Comparison of ENCODE assay signal across 9 cellular contexts in the genomic region with DNA sequence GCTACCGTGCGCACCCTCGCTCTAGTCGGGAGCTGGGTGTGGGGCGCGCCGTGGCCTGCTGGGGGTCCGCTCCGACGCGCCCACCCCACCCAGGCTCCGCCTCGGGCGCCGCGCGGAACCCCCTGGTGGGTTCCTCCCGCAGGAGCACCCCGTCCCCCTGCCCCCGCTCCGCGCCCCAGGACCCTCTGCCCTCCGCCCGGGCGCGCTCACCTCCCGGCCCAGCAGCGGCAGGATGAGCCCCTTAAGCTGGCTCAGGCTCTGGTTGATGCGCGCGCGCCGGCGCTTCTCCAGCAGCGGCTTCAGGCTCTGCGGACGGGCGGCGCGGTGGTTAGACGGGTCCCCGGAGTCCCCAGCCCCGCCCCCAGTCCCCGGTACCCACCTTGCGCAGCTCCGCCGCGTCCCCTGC. TPM values are rescaled to one million over a fixed set of nuclear protein-coding genes. Genes with fewer than 3 reads are reported as not detected.
DNase-seq lines count a peak whose midpoint lies in the region; ATAC-seq, FAIRE-seq and TF ChIP-seq lines count a peak whose summit lies in the region.
"Had no signal": no experiment of that assay in that cellular context is flagged by ENCODE, and none has a peak within 500 bp of the region (broad histone marks: within the 10 kb centered on the region; RNA-seq: fewer than 3 reads in every experiment).

No MANE protein-coding gene starts in this region.

- no peak for TF ChIP-seq POLR2A in GM12878 (IDR thresholded peaks at IDR 0.05; ENCODE audit: low read depth, low read length)
- TF ChIP-seq POLR2A in tibial nerve (IDR thresholded peaks at IDR 0.05), result no peak

- H3K4me1 Mint-ChIP-seq in activated naive CD8-positive, alpha-beta T cell (ENCODE audit: low read depth), result peaks cover 12% of the 10 kb centered on the region
- peaks cover 10% of the 10 kb centered on the region for H3K4me1 Mint-ChIP-seq in activated naive CD8-positive, alpha-beta T cell treated with anti-CD3 and anti-CD28 coated beads, Interleukin-2, amount 50 U/mL, for 24 hours

- POLR2A ChIA-PET in GM12878 (lab: Charles Lee), result interaction anchor here (0.6 kb wide), 1 partner anchor 11 kb away, joined by 5 read pairs; no protein-coding TSS in a partner anchor

- DNase-seq in activated naive CD8-positive, alpha-beta T cell treated with anti-CD3 and anti-CD28 coated beads, Interleukin-2, amount 50 U/mL, for 24 hours, result no peak
- DNase-seq in GM12878 (ENCODE audit: low read depth, low spot score), result no peak
- DNase-seq in left kidney (ENCODE audit: low read depth, low spot score), result peak; percentile 57
- no peak for DNase-seq in tibial nerve (ENCODE audit: low spot score in 2 of 2)
- no peak for DNase-seq in GM13976 (ENCODE audit: low spot score)
- no peak for DNase-seq in MM.1S

- TF ChIP-seq EP300 in GM12878 (IDR thresholded peaks at IDR 0.05; ENCODE audit: borderline replicate concordance in 1 of 2, control insufficient read depth in 1 of 2, low read depth in 2 of 2, low read length in 2 of 2) (no peak), tibial nerve (IDR thresholded peaks at IDR 0.05) (no peak)

- no peaks in the 10 kb centered on the region for H3K9me3 Mint-ChIP-seq in activated naive CD8-positive, alpha-beta T cell (ENCODE audit: low read depth)
- no peaks in the 10 kb centered on the region for H3K9me3 Mint-ChIP-seq in activated naive CD8-positive, alpha-beta T cell treated with anti-CD3 and anti-CD28 coated beads, Interleukin-2, amount 50 U/mL, for 24 hours

- H3K9ac ChIP-seq in GM12878 (ENCODE audit: control insufficient read depth, insufficient read depth, low read length) (no peak overlapping the region), MM.1S (ENCODE audit: low read length) (no peak overlapping the region)

- H2AFZ ChIP-seq in GM12878 (ENCODE audit: control insufficient read depth, low read depth, low read length) (no peak overlapping the region), MM.1S (ENCODE audit: low read length) (no peak overlapping the region)

- FAIRE-seq in GM12878 (lab: Jason Lieb, UNC), result no peak

- H3K4me1 ChIP-seq in GM12878 (ENCODE audit: control insufficient read depth, insufficient read depth, low read length) (peaks cover 14% of the 10 kb centered on the region), tibial nerve (peaks cover 0 to 45% (median 24%) of the 10 kb centered on the region in 4 donors), MM.1S (ENCODE audit: low read length) (peaks cover 4% of the 10 kb centered on the region; the same call in 1 of the 2 replicates)

- H3K4me2 ChIP-seq in GM12878 (ENCODE audit: control insufficient read depth, insufficient read depth) (peak overlapping the region; percentile 46; the same call in 1 of the 2 replicates), MM.1S (ENCODE audit: low read depth, low read length) (no peak overlapping the region; the same call in 1 of the 2 replicates)

- H3K79me2 ChIP-seq in GM12878 (ENCODE audit: control insufficient read depth, insufficient read depth, low read length) (no peaks in the 10 kb centered on the region), MM.1S (ENCODE audit: low read length) (no peaks in the 10 kb centered on the region)

- H3K27me3 Mint-ChIP-seq in activated naive CD8-positive, alpha-beta T cell, result peaks cover 37% of the 10 kb centered on the region
- peaks cover 80% of the 10 kb centered on the region for H3K27me3 Mint-ChIP-seq in activated naive CD8-positive, alpha-beta T cell treated with anti-CD3 and anti-CD28 coated beads, Interleukin-2, amount 50 U/mL, for 24 hours

- H3K27me3 ChIP-seq in GM12878 (replicated peaks in 1 of 2; ENCODE audit: control insufficient read depth in 2 of 2, insufficient read depth in 2 of 2, low read length in 1 of 2) (peaks cover 15 to 19% of the 10 kb centered on the region in 2 experiments; a peak in 3 of 4 replicates), tibial nerve (peaks cover 0 to 100% of the 10 kb centered on the region in 2 donors), MM.1S (replicated peaks; ENCODE audit: insufficient read depth, low read length) (peaks cover 91% of the 10 kb centered on the region)

- H3K36me3 ChIP-seq in GM12878 (ENCODE audit: control insufficient read depth in 2 of 2, insufficient read depth in 2 of 2, low read length in 1 of 2) (no peaks in the 10 kb centered on the region), tibial nerve (no peaks in the 10 kb centered on the region), MM.1S (replicated peaks; ENCODE audit: insufficient read depth, low read length) (no peaks in the 10 kb centered on the region)

- H3F3A ChIP-seq in MM.1S (ENCODE audit: insufficient read depth, low read length), result peaks cover 5% of the 10 kb centered on the region; the same call in 1 of the 2 replicates

- H3K27ac ChIP-seq in GM12878 (ENCODE audit: control insufficient read depth, insufficient read depth), result no peak overlapping the region
- no peak overlapping the region for H3K27ac ChIP-seq in tibial nerve
- H3K27ac ChIP-seq in MM.1S (ENCODE audit: low read length), result no peak overlapping the region

- H3K27ac Mint-ChIP-seq in activated naive CD8-positive, alpha-beta T cell, result no peak overlapping the region
- H3K27ac Mint-ChIP-seq in activated naive CD8-positive, alpha-beta T cell treated with anti-CD3 and anti-CD28 coated beads, Interleukin-2, amount 50 U/mL, for 24 hours, result no peak overlapping the region

- H3K36me3 Mint-ChIP-seq in activated naive CD8-positive, alpha-beta T cell, result no peaks in the 10 kb centered on the region
- H3K36me3 Mint-ChIP-seq in activated naive CD8-positive, alpha-beta T cell treated with anti-CD3 and anti-CD28 coated beads, Interleukin-2, amount 50 U/mL, for 24 hours (ENCODE audit: low read depth), result no peaks in the 10 kb centered on the region

- peak overlapping the region; percentile 27; the same call in 1 of the 2 replicates for H3K4me3 ChIP-seq in GM12878
- H3K4me3 ChIP-seq in tibial nerve, result peak overlapping the region in 3 of 4 donors; percentile 18 to 49 (median 33)
- no peak overlapping the region for H3K4me3 ChIP-seq in MM.1S (ENCODE audit: low read length)

- TF ChIP-seq CTCF in GM12878 (IDR thresholded peaks at IDR 0.05 in 2 of 3, conservative IDR thresholded peaks at IDR 0.05 in 1 of 3; ENCODE audit: control insufficient read depth in 2 of 3, extremely low read depth in 1 of 3, insufficient read depth in 1 of 3, low read depth in 3 of 3, low read length in 3 of 3), result no peak
- no peak for TF ChIP-seq CTCF in tibial nerve (IDR thresholded peaks at IDR 0.05)
- TF ChIP-seq CTCF in GM13976 (IDR thresholded peaks at IDR 0.05; ENCODE audit: borderline replicate concordance, control extremely low read depth, extremely low read depth, insufficient read depth, missing control alignments), result no peak
- no peak for TF ChIP-seq CTCF in MM.1S (IDR thresholded peaks at IDR 0.05; ENCODE audit: low read length)

- ATAC-seq in activated naive CD8-positive, alpha-beta T cell treated with anti-CD3 and anti-CD28 coated beads, Interleukin-2, amount 50 U/mL, for 24 hours, result no peak
- ATAC-seq in GM12878 (no peak; the same call in 2 of the 3 replicates), GM21381 (IDR thresholded peaks at IDR 0.05; ENCODE audit: unreplicated experiment) (no peak)

- TF ChIP-seq RAD21 in GM12878 (IDR thresholded peaks at IDR 0.05; ENCODE audit: insufficient read depth, low read depth, low read length), result no peak

- CTCF ChIA-PET in GM12878 (lab: Yijun Ruan, JAX), result interaction anchor here (10.9 kb wide), 1 partner anchor 21 kb away, joined by 137 read pairs; no protein-coding TSS in a partner anchor

- RAD21 ChIA-PET in GM12878 (lab: Charles Lee; ENCODE audit: unreplicated experiment), result no interaction called here

- no peaks in the 10 kb centered on the region for H3K9me3 ChIP-seq in GM12878 (replicated peaks; ENCODE audit: control insufficient read depth, insufficient read depth, low read length)
- H3K9me3 ChIP-seq in tibial nerve, result no peaks in the 10 kb centered on the region
- H3K9me3 ChIP-seq in MM.1S (replicated peaks; ENCODE audit: insufficient read depth, low read length), result no peaks in the 10 kb centered on the region

- SMC1A ChIA-PET in GM12878 (lab: Charles Lee; ENCODE audit: uncharacterized antibody, unreplicated experiment), result no interaction called here

- no peaks in the 10 kb centered on the region for H3K9me2 ChIP-seq in MM.1S (replicated peaks; ENCODE audit: insufficient read depth, low read length)

- H4K20me1 ChIP-seq in GM12878 (ENCODE audit: control insufficient read depth, insufficient read depth) (no peaks in the 10 kb centered on the region; the same call in 1 of the 2 replicates), MM.1S (ENCODE audit: insufficient read depth, low read length) (no peaks in the 10 kb centered on the region)

- WGBS in GM12878 (ENCODE audit: insufficient coverage, insufficient replicate concordance, low lambda C conversion rate, missing lambda C conversion rate), result 5% methylated on average over 20 of the region's 48 CpGs
- WGBS in tibial nerve, 2 donors, result 0 to 2% methylated on average over 12 to 39 of the region's 48 CpGs

- H3K4me3 Mint-ChIP-seq in activated naive CD8-positive, alpha-beta T cell, result peak overlapping the region; percentile 23
- H3K4me3 Mint-ChIP-seq in activated naive CD8-positive, alpha-beta T cell treated with anti-CD3 and anti-CD28 coated beads, Interleukin-2, amount 50 U/mL, for 24 hours, result no peak overlapping the region

- no TSS peak for BruUV-seq in GM12878 (replicated peaks; lab: Mats Ljungman, UMichigan)

- intact Hi-C loops in GM12878 (cut with micrococcal nuclease; ENCODE audit: unreplicated experiment), result no loop called here

- in situ Hi-C loops in GM12878 (cut with MboI), result no loop called here
- in situ Hi-C loops in GM13976 (cut with MboI; ENCODE audit: low sequenced_read_pairs, unreplicated experiment), result no loop called here

RNA-seq across cellular contexts. Expression of a gene that starts 0.3 kb away (rescaled TPM):
- 0.38 and 0.49 TPM in 2 replicates for total RNA-seq in GM12878 (2013; cell fraction: nucleolus; rRNA removed)
- total RNA-seq in GM12878 (2014; rRNA removed) (0.16 and 0.28 TPM in 2 replicates), GM12878 (2014; rRNA removed; fragmentation: Illumina TruSeq; extraction: Trizol) (0.13 and 0.14 TPM in 2 replicates), GM12878 (2021) (0.32 and 1.0 TPM in 2 replicates), tibial nerve (not detected)
- 0.38 TPM for polyA plus RNA-seq in GM12878 (2011; ENCODE audit: low read depth)
- polyA plus RNA-seq in GM12878 (2011; rRNA removed) (0.23 and 0.27 TPM in 2 replicates), GM12878 (2014; fragmentation: Illumina TruSeq; extraction: Trizol) (0.13 and 0.16 TPM in 2 replicates), GM12878 (2014; fragmentation: Nextera tagmentation; extraction: Ambion mirVana) (under 1 TPM; 0.13 TPM), GM12878 (2014; rRNA removed) (0.16 and 0.49 TPM in 2 replicates), GM12878 (2016; fragmentation: Nextera tagmentation; extraction: Ambion mirVana) (1 to 10 TPM; 1.2 to 2.0 TPM)
- 0.33 and 0.35 TPM in 2 replicates for polyA plus RNA-seq in GM12878 (2011; cell fraction: cytosol; rRNA removed)
- 0.26 and 0.43 TPM in 2 replicates for polyA plus RNA-seq in GM12878 (2011; cell fraction: nucleus; rRNA removed)
- polyA plus RNA-seq in GM12878 (2012), result 0.89 and 1.5 TPM in 2 replicates
- 0.15 and 0.31 TPM in 2 replicates for polyA minus RNA-seq in GM12878 (2011; rRNA and poly(A)+ RNA removed)
- polyA minus RNA-seq in GM12878 (2011; cell fraction: cytosol; rRNA and poly(A)+ RNA removed), result 0.62 TPM in 1 of 2 replicates, not detected in the other
- polyA minus RNA-seq in GM12878 (2011; cell fraction: nucleus; rRNA and poly(A)+ RNA removed), result 0.12 and 0.57 TPM in 2 replicates
- total RNA-seq: skeletal muscle tissue had no signal

RNA-seq across cellular contexts. Expression of a gene that starts 5.2 kb away (rescaled TPM):
- 0.59 and 1.2 TPM in 2 replicates for total RNA-seq in GM12878 (2013; cell fraction: nucleolus; rRNA removed)
- total RNA-seq in GM12878 (2014; rRNA removed) (0.44 TPM in 1 of 2 replicates, not detected in the other), GM12878 (2014; rRNA removed; fragmentation: Illumina TruSeq; extraction: Trizol) (not detected in 2 replicates), GM12878 (2021) (0.59 and 0.90 TPM in 2 replicates), tibial nerve (1 to 10 TPM in 3 of 4 donors, under 1 TPM in 1; 0.60 to 6.1 (median 1.7) TPM)
- not detected for polyA plus RNA-seq in GM12878 (2011; ENCODE audit: low read depth)
- polyA plus RNA-seq in GM12878 (2011; rRNA removed) (0.19 and 0.71 TPM in 2 replicates), GM12878 (2014; fragmentation: Illumina TruSeq; extraction: Trizol) (not detected in 2 replicates), GM12878 (2014; fragmentation: Nextera tagmentation; extraction: Ambion mirVana) (not detected), GM12878 (2014; rRNA removed) (0.18 and 0.28 TPM in 2 replicates), GM12878 (2016; fragmentation: Nextera tagmentation; extraction: Ambion mirVana) (not detected)
- 0.43 and 0.60 TPM in 2 replicates for polyA plus RNA-seq in GM12878 (2011; cell fraction: cytosol; rRNA removed)
- polyA plus RNA-seq in GM12878 (2011; cell fraction: nucleus; rRNA removed), result 9.4 and 9.6 TPM in 2 replicates
- 0.51 and 0.54 TPM in 2 replicates for polyA plus RNA-seq in GM12878 (2012)
- polyA minus RNA-seq in GM12878 (2011; rRNA and poly(A)+ RNA removed), result 1.8 TPM in 1 of 2 replicates, not detected in the other
- polyA minus RNA-seq in GM12878 (2011; cell fraction: cytosol; rRNA and poly(A)+ RNA removed), result 0.53 TPM in 1 of 2 replicates, not detected in the other
- 1.6 and 2.2 TPM in 2 replicates for polyA minus RNA-seq in GM12878 (2011; cell fraction: nucleus; rRNA and poly(A)+ RNA removed)

RNA-seq across cellular contexts. Expression of a gene that starts 25.8 kb away (rescaled TPM):
- total RNA-seq in GM12878 (2013; cell fraction: nucleolus; rRNA removed), result 10.4 and 10.7 TPM in 2 replicates
- total RNA-seq in GM12878 (2014; rRNA removed) (46.8 and 58.7 TPM in 2 replicates), GM12878 (2014; rRNA removed; fragmentation: Illumina TruSeq; extraction: Trizol) (26.2 and 26.6 TPM in 2 replicates), GM12878 (2021) (96.9 and 106 TPM in 2 replicates), tibial nerve (10 to 100 TPM; 18.6 to 29.4 (median 23.2) TPM)
- polyA plus RNA-seq in GM12878 (2011; ENCODE audit: low read depth), result 21.4 TPM
- polyA plus RNA-seq in GM12878 (2011; rRNA removed) (25.1 and 63.8 TPM in 2 replicates), GM12878 (2014; fragmentation: Illumina TruSeq; extraction: Trizol) (15.6 and 47.8 TPM in 2 replicates), GM12878 (2014; fragmentation: Nextera tagmentation; extraction: Ambion mirVana) (10 to 100 TPM in 1 of 2 experiments, 1 to 10 TPM in 1; 8.9 to 20.2 TPM), GM12878 (2014; rRNA removed) (91.3 and 95.0 TPM in 2 replicates), GM12878 (2016; fragmentation: Nextera tagmentation; extraction: Ambion mirVana) (100 to 1,000 TPM; 190 to 206 TPM)
- polyA plus RNA-seq in GM12878 (2011; cell fraction: cytosol; rRNA removed), result 78.3 and 91.7 TPM in 2 replicates
- 66.6 and 118 TPM in 2 replicates for polyA plus RNA-seq in GM12878 (2011; cell fraction: nucleus; rRNA removed)
- 40.9 and 50.2 TPM in 2 replicates for polyA plus RNA-seq in GM12878 (2012)
- 48.9 and 64.2 TPM in 2 replicates for polyA minus RNA-seq in GM12878 (2011; rRNA and poly(A)+ RNA removed)
- 20.3 and 20.8 TPM in 2 replicates for polyA minus RNA-seq in GM12878 (2011; cell fraction: cytosol; rRNA and poly(A)+ RNA removed)
- 9.7 and 21.4 TPM in 2 replicates for polyA minus RNA-seq in GM12878 (2011; cell fraction: nucleus; rRNA and poly(A)+ RNA removed)

RNA-seq across cellular contexts. Expression of a gene that starts 46.6 kb away (rescaled TPM):
- 12.4 and 16.1 TPM in 2 replicates for total RNA-seq in GM12878 (2013; cell fraction: nucleolus; rRNA removed)
- total RNA-seq in GM12878 (2014; rRNA removed), result 0.16 TPM in 1 of 2 replicates, not detected in the other
- total RNA-seq in GM12878 (2014; rRNA removed; fragmentation: Illumina TruSeq; extraction: Trizol), result not detected in 2 replicates
- 0.46 and 0.58 TPM in 2 replicates for total RNA-seq in GM12878 (2021)
- not detected for polyA plus RNA-seq in GM12878 (2011; ENCODE audit: low read depth)
- polyA plus RNA-seq in GM12878 (2011; rRNA removed), result 5.0 and 8.6 TPM in 2 replicates
- polyA plus RNA-seq in GM12878 (2011; cell fraction: cytosol; rRNA removed), result 10.1 and 17.7 TPM in 2 replicates
- polyA plus RNA-seq in GM12878 (2011; cell fraction: nucleus; rRNA removed), result 65.4 and 67.1 TPM in 2 replicates
- 0.11 and 0.36 TPM in 2 replicates for polyA plus RNA-seq in GM12878 (2012)
- not detected in 2 replicates for polyA plus RNA-seq in GM12878 (2014; fragmentation: Illumina TruSeq; extraction: Trizol)
- polyA plus RNA-seq in GM12878 (2014; fragmentation: Nextera tagmentation; extraction: Ambion mirVana), result not detected
- 0.30 and 1.00 TPM in 2 replicates for polyA plus RNA-seq in GM12878 (2014; rRNA removed)
- polyA plus RNA-seq in GM12878 (2016; fragmentation: Nextera tagmentation; extraction: Ambion mirVana), result under 1 TPM; 0.23 to 0.29 TPM
- polyA minus RNA-seq in GM12878 (2011; rRNA and poly(A)+ RNA removed), result 2.9 and 6.4 TPM in 2 replicates
- polyA minus RNA-seq in GM12878 (2011; cell fraction: cytosol; rRNA and poly(A)+ RNA removed), result 2.3 and 3.7 TPM in 2 replicates
- polyA minus RNA-seq in GM12878 (2011; cell fraction: nucleus; rRNA and poly(A)+ RNA removed), result 3.4 and 5.3 TPM in 2 replicates
- total RNA-seq in tibial nerve, result 10 to 100 TPM; 32.3 to 79.8 (median 53.4) TPM
